Comparison of ENCODE assay signal across 26 cellular contexts in genomic region chr12:69343885-69344612, GRCh38. TPM values are rescaled to one million over a fixed set of nuclear protein-coding genes. Genes with fewer than 3 reads are reported as not detected.
"Had no signal": no experiment of that assay in that cellular context is flagged by ENCODE, and none has a peak within 500 bp of the region (broad histone marks: within the 10 kb centered on the region; RNA-seq: fewer than 3 reads in every experiment).

No MANE protein-coding gene starts in this region.

- H3K4me3 ChIP-seq: Peyer's patch, SJSA1 had no signal

- H3K4me1 Mint-ChIP-seq: central memory CD8-positive, alpha-beta T cell; WTC11 had no signal

- H3K4me3 Mint-ChIP-seq: activated CD8-positive, alpha-beta T cell treated with anti-CD3 and anti-CD28 coated beads, Interleukin-2, amount 10 ng/mL, durations not matched to agents 7 days and 5 days; activated naive CD4-positive, alpha-beta T cell treated with anti-CD3 and anti-CD28 coated beads, Interleukin-2, amount 50 U/mL, for 24 hours; activated T-cell treated with anti-CD3 and anti-CD28 coated beads, Interleukin-2, amount 50 U/mL, for 24 hours; activated T-helper 1 cell treated with anti-CD3 and anti-CD28 coated beads, Interleukin-12 subunit alpha, Interleukin-12 subunit beta, Interleukin-2, Interleukin-4 antibody, amounts not matched to agents 30 ng/mL and 10 ng/mL and 1 ng/mL, durations not matched to agents 14 hours and 24 hours and 36 hours; brain; central memory CD8-positive, alpha-beta T cell; T-helper 1 cell treated with Interleukin-12 subunit alpha and Interleukin-12 subunit beta and Interleukin-4 antibody, amounts not matched to agents 30 μg/mL and 1 μg/mL, for 36 hours; WTC11 had no signal

- H3K27ac Mint-ChIP-seq: activated CD8-positive, alpha-beta T cell treated with anti-CD3 and anti-CD28 coated beads, Interleukin-2, amount 10 ng/mL, durations not matched to agents 7 days and 5 days; activated naive CD4-positive, alpha-beta T cell treated with anti-CD3 and anti-CD28 coated beads, Interleukin-2, amount 50 U/mL, for 24 hours; activated T-cell treated with anti-CD3 and anti-CD28 coated beads, Interleukin-2, amount 50 U/mL, for 24 hours; activated T-helper 1 cell treated with anti-CD3 and anti-CD28 coated beads, Interleukin-12 subunit alpha, Interleukin-12 subunit beta, Interleukin-2, Interleukin-4 antibody, amounts not matched to agents 30 ng/mL and 10 ng/mL and 1 ng/mL, durations not matched to agents 14 hours and 24 hours and 36 hours; brain; T-helper 1 cell treated with Interleukin-12 subunit alpha and Interleukin-12 subunit beta and Interleukin-4 antibody, amounts not matched to agents 30 μg/mL and 1 μg/mL, for 36 hours; WTC11 had no signal

- H3K27me3 Mint-ChIP-seq: activated naive CD4-positive, alpha-beta T cell treated with anti-CD3 and anti-CD28 coated beads, Interleukin-2, amount 50 U/mL, for 24 hours; brain; central memory CD8-positive, alpha-beta T cell had no signal

- H3K27ac ChIP-seq: Peyer's patch, RWPE1, SJSA1 had no signal

- ATAC-seq: activated CD8-positive, alpha-beta T cell treated with anti-CD3 and anti-CD28 coated beads, Interleukin-2, amount 10 ng/mL, durations not matched to agents 7 days and 5 days; WTC11 had no signal

- DNase-seq: activated CD4-positive, alpha-beta T cell treated with anti-CD3 and anti-CD28 coated beads for 48 hours; activated CD4-positive, alpha-beta T cell treated with anti-CD3 and anti-CD28 coated beads, Interleukin-2, amount 50 U/mL, for 4 hours; activated CD4-positive, CD25-positive, alpha-beta regulatory T cell treated with anti-CD3 and anti-CD28 coated beads, Interleukin-2, amount 50 U/mL, for 72 hours; activated CD8-positive, alpha-beta memory T cell treated with anti-CD3 and anti-CD28 coated beads, Interleukin-2, amount 50 U/mL, for 48 hours; activated CD8-positive, alpha-beta T cell treated with anti-CD3 and anti-CD28 coated beads, Interleukin-2, amount 10 ng/mL, durations not matched to agents 7 days and 5 days; activated effector memory CD4-positive, alpha-beta T cell treated with Interleukin-2 at 50 U/mL for 16 hours; activated naive CD4-positive, alpha-beta T cell; activated T-cell treated with anti-CD3 and anti-CD28 coated beads, Interleukin-2, amount 50 U/mL, for 24 hours; aorta; Kasumi-1; NCI-H1105 treated with DMSO at 0.1 percent for 48 hours; NCI-H1436 treated with DMSO at 0.1 percent for 48 hours; NCI-H187; NCI-H2081; NCI-H446; NCI-H524; Peyer's patch; Right ventricle myocardium superior had no signal

- H3K36me3 Mint-ChIP-seq: activated naive CD4-positive, alpha-beta T cell treated with anti-CD3 and anti-CD28 coated beads, Interleukin-2, amount 50 U/mL, for 24 hours; brain; WTC11 had no signal

- H3K27me3 ChIP-seq: Peyer's patch had no signal

- H3K36me3 ChIP-seq: Peyer's patch, SJSA1 had no signal

- H3K9me3 Mint-ChIP-seq: activated naive CD4-positive, alpha-beta T cell treated with anti-CD3 and anti-CD28 coated beads, Interleukin-2, amount 50 U/mL, for 24 hours; activated T-cell treated with anti-CD3 and anti-CD28 coated beads, Interleukin-2, amount 50 U/mL, for 24 hours; activated T-helper 1 cell treated with anti-CD3 and anti-CD28 coated beads, Interleukin-12 subunit alpha, Interleukin-12 subunit beta, Interleukin-2, Interleukin-4 antibody, amounts not matched to agents 30 ng/mL and 10 ng/mL and 1 ng/mL, durations not matched to agents 14 hours and 24 hours and 36 hours; brain; central memory CD8-positive, alpha-beta T cell; T-helper 1 cell treated with Interleukin-12 subunit alpha and Interleukin-12 subunit beta and Interleukin-4 antibody, amounts not matched to agents 30 μg/mL and 1 μg/mL, for 36 hours; WTC11 had no signal

- H3K9me3 ChIP-seq: Peyer's patch, SJSA1 had no signal

- H3K4me1 ChIP-seq: Peyer's patch, SJSA1 had no signal

RNA-seq across cellular contexts. Expression of gene LYZ, which starts 4.1 kb away (rescaled TPM):
- total RNA-seq: activated CD8-positive, alpha-beta T cell treated with anti-CD3 and anti-CD28 coated beads, Interleukin-2, amount 10 ng/mL, durations not matched to agents 7 days and 5 days; activated T-helper 1 cell treated with anti-CD3 and anti-CD28 coated beads, Interleukin-12 subunit alpha, Interleukin-12 subunit beta, Interleukin-2, Interleukin-4 antibody, amounts not matched to agents 30 ng/mL and 10 ng/mL and 1 ng/mL, durations not matched to agents 14 hours and 24 hours and 36 hours; SJSA1 had no signal
